Comparison of ENCODE assay signal across 8 cellular contexts in the genomic region with DNA sequence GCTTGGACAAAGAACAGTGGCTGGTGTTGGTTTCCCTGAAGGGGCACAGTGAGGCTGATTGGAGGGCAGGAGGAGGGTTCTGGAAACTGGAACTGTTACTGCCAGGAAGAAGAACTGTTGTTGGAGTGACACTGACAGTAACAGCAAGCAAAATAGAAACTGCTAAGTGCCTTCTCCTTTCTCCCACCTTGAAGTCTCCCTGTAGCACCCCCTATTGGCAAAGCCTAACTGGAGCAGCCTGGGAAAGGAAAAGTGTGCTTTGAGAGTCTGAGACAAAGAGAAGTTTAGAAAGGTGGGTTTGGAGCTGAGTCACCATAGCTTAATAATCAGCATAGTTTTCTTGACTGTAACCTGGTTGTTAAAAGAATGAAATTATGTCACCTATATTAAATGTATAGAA. TPM values are rescaled to one million over a fixed set of nuclear protein-coding genes. Genes with fewer than 3 reads are reported as not detected.
DNase-seq lines count a peak whose midpoint lies in the region; ATAC-seq, FAIRE-seq and TF ChIP-seq lines count a peak whose summit lies in the region.

No MANE protein-coding gene starts in this region.

- H3K4me1 Mint-ChIP-seq in CD8-positive, alpha-beta memory T cell, result no peaks in the 10 kb centered on the region
- peaks cover 20% of the 10 kb centered on the region for H3K4me1 Mint-ChIP-seq in WTC11

- peaks cover 20 to 62% of the 10 kb centered on the region in 2 donors for H3K27me3 Mint-ChIP-seq in CD8-positive, alpha-beta memory T cell
- H3K27me3 Mint-ChIP-seq in WTC11 (ENCODE audit: low read depth), result no peaks in the 10 kb centered on the region

- ATAC-seq in WTC11 (peak; percentile 90), HG02763 (IDR thresholded peaks at IDR 0.05; ENCODE audit: unreplicated experiment) (no peak), HG02642 (IDR thresholded peaks at IDR 0.05; ENCODE audit: poor library complexity, unreplicated experiment) (no peak)

- FAIRE-seq in frontal cortex (lab: Jason Lieb, UNC), result no peak

- no peak overlapping the region for H3K27ac ChIP-seq in CD8-positive, alpha-beta memory T cell (ENCODE audit: low read depth, low read length)

- intact Hi-C loops in lower leg skin (cut with DNase I; ENCODE audit: low total_unique reads), result no loop called here

- H3K36me3 Mint-ChIP-seq in CD8-positive, alpha-beta memory T cell, result no peaks in the 10 kb centered on the region
- no peaks in the 10 kb centered on the region for H3K36me3 Mint-ChIP-seq in WTC11

- H3K9me3 Mint-ChIP-seq in CD8-positive, alpha-beta memory T cell, result no peaks in the 10 kb centered on the region
- H3K9me3 Mint-ChIP-seq in WTC11, result no peaks in the 10 kb centered on the region

- POLR2A ChIA-PET in CD8-positive, alpha-beta memory T cell (lab: Charles Lee), result no interaction called here
- POLR2A ChIA-PET in WTC11 (lab: Charles Lee), result no interaction called here

- H3K4me3 Mint-ChIP-seq in CD8-positive, alpha-beta memory T cell, result peak overlapping the region in 1 of 7 donors; percentile 33
- H3K4me3 Mint-ChIP-seq in WTC11, result no peak overlapping the region

- H3K27me3 ChIP-seq in CD8-positive, alpha-beta memory T cell (ENCODE audit: insufficient read depth, low read length, poor library complexity, severe bottlenecking), result peaks cover 7% of the 10 kb centered on the region
- H3K27me3 ChIP-seq in HAP-1 (ENCODE audit: low read depth), result no peaks in the 10 kb centered on the region

- no peaks in the 10 kb centered on the region for H3K36me3 ChIP-seq in CD8-positive, alpha-beta memory T cell (ENCODE audit: insufficient read depth, low read length)
- H3K36me3 ChIP-seq in HAP-1 (replicated peaks), result no peaks in the 10 kb centered on the region

- no peaks in the 10 kb centered on the region for H3K9me3 ChIP-seq in CD8-positive, alpha-beta memory T cell (ENCODE audit: low read length)
- H3K9me3 ChIP-seq in HAP-1, result no peaks in the 10 kb centered on the region

- no peaks in the 10 kb centered on the region for H3K4me1 ChIP-seq in CD8-positive, alpha-beta memory T cell (ENCODE audit: insufficient read depth, low read length)
- H3K4me1 ChIP-seq in HAP-1, result peaks cover 3% of the 10 kb centered on the region; the same call in 1 of the 2 replicates

- DNase-seq in CD8-positive, alpha-beta memory T cell, result peak in 3 of 5 donors; percentile 4 to 11 (median 7)
- peak; percentile 25 to 40 for DNase-seq in HAP-1 (ENCODE audit: low spot score in 2 of 2)
- peak; percentile 64 for DNase-seq in WTC11 (ENCODE audit: low spot score)
- DNase-seq in inferior parietal cortex (ENCODE audit: extremely low spot score), result peak; percentile 22
- no peak for DNase-seq in frontal cortex (ENCODE audit: low spot score in 2 of 2)
- no peak for DNase-seq in lower leg skin (ENCODE audit: low spot score in 2 of 2)

- no peak overlapping the region for H3K27ac Mint-ChIP-seq in CD8-positive, alpha-beta memory T cell
- H3K27ac Mint-ChIP-seq in WTC11, result no peak overlapping the region

- CTCF ChIA-PET in CD8-positive, alpha-beta memory T cell (lab: Charles Lee), result interaction anchor here (1.0 to 1.8 kb wide), 4 partner anchors 9 to 78 kb away, joined by 3 to 5 read pairs (median 4); no protein-coding TSS in a partner anchor
- CTCF ChIA-PET in WTC11 (lab: Charles Lee), result interaction anchor here (0.6 to 3.1 kb wide), 43 partner anchors 8 to 376 kb away, joined by 3 to 36 read pairs (median 4); a partner anchor contains a TSS

- in situ Hi-C loops in HAP-1 (cut with MboI; ENCODE audit: low sequenced_read_pairs), result no loop called here

- TF ChIP-seq POLR2A in lower leg skin (IDR thresholded peaks at IDR 0.05), result no peak

- H3K4me3 ChIP-seq in CD8-positive, alpha-beta memory T cell (ENCODE audit: low read length), result no peak overlapping the region
- H3K4me3 ChIP-seq in HAP-1 (no peak overlapping the region), lower leg skin (ENCODE audit: low read depth, poor library complexity, severe bottlenecking) (no peak overlapping the region)

- TF ChIP-seq CTCF in WTC11 (IDR thresholded peaks at IDR 0.05), result no peak; the same call in 1 of the 2 replicates
- no peak for TF ChIP-seq CTCF in lower leg skin (IDR thresholded peaks at IDR 0.05)

TF ChIP-seq in WTC11, 78 proteins besides CTCF, POLR2A, EP300 and RAD21:
- TF ChIP-seq ZNF263 (CRISPR knock-in tag; IDR thresholded peaks at IDR 0.05; ENCODE audit: low read depth) (no peak), MXD4 (CRISPR knock-in tag; IDR thresholded peaks at IDR 0.05; ENCODE audit: borderline replicate concordance) (no peak), OVOL2 (CRISPR knock-in tag; IDR thresholded peaks at IDR 0.05; ENCODE audit: borderline replicate concordance) (no peak), NFE2L1 (CRISPR knock-in tag; IDR thresholded peaks at IDR 0.05) (no peak), ESRRA (CRISPR knock-in tag; IDR thresholded peaks at IDR 0.05; ENCODE audit: borderline replicate concordance) (no peak), ZNF423 (CRISPR knock-in tag; IDR thresholded peaks at IDR 0.05) (no peak)
- TF ChIP-seq, protein P1, sequence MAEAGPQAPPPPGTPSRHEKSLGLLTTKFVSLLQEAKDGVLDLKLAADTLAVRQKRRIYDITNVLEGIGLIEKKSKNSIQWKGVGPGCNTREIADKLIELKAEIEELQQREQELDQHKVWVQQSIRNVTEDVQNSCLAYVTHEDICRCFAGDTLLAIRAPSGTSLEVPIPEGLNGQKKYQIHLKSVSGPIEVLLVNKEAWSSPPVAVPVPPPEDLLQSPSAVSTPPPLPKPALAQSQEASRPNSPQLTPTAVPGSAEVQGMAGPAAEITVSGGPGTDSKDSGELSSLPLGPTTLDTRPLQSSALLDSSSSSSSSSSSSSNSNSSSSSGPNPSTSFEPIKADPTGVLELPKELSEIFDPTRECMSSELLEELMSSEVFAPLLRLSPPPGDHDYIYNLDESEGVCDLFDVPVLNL (CRISPR knock-in tag; IDR thresholded peaks at IDR 0.05; ENCODE audit: borderline replicate concordance, low read depth), result no peak
- TF ChIP-seq, protein P2, sequence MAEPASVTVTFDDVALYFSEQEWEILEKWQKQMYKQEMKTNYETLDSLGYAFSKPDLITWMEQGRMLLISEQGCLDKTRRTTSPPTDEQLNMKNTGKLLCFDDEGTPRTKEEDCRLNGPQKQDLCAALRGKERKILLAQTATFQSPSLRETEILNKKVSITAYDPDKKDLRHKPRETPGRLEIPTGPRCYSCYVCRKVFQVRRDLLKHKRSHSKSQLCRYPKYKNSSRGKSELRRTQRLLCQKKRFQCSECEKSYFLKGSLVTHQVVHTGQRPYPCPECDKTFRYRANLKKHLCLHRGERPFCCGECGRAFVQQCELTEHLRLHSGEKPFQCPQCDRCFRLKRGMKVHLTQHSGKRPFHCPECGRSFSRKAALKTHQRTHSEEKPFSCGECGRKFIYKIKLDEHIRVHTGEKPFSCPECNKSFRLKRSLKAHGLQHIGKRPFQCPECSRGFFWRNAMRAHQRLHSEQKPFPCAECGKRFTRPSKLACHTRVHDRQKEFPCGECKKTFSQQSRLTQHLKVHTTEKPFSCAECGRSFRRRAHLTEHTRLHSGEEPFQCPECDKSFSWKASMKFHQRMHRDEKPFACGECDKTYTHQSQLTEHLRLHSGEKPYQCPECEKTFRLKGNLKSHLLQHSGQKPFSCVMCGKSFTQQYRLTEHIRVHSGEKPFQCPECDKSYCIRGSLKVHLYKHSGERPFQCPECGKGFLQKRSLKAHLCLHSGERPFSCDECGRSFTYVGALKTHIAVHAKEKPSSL (CRISPR knock-in tag; conservative IDR thresholded peaks at IDR 0.05), result no peak
- TF ChIP-seq, protein P3, sequence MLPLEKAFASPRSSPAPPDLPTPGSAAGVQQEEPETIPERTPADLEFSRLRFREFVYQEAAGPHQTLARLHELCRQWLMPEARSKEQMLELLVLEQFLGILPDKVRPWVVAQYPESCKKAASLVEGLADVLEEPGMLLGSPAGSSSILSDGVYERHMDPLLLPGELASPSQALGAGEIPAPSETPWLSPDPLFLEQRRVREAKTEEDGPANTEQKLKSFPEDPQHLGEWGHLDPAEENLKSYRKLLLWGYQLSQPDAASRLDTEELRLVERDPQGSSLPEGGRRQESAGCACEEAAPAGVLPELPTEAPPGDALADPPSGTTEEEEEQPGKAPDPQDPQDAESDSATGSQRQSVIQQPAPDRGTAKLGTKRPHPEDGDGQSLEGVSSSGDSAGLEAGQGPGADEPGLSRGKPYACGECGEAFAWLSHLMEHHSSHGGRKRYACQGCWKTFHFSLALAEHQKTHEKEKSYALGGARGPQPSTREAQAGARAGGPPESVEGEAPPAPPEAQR (CRISPR knock-in tag; IDR thresholded peaks at IDR 0.05), result no peak
- TF ChIP-seq, protein P4, sequence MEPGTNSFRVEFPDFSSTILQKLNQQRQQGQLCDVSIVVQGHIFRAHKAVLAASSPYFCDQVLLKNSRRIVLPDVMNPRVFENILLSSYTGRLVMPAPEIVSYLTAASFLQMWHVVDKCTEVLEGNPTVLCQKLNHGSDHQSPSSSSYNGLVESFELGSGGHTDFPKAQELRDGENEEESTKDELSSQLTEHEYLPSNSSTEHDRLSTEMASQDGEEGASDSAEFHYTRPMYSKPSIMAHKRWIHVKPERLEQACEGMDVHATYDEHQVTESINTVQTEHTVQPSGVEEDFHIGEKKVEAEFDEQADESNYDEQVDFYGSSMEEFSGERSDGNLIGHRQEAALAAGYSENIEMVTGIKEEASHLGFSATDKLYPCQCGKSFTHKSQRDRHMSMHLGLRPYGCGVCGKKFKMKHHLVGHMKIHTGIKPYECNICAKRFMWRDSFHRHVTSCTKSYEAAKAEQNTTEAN (CRISPR knock-in tag; IDR thresholded peaks at IDR 0.05), result no peak

RNA-seq across cellular contexts. Expression of a gene that starts 2.5 kb away (rescaled TPM):
- not detected for total RNA-seq in CD8-positive, alpha-beta memory T cell
- not detected for polyA plus RNA-seq in CD8-positive, alpha-beta memory T cell
- total RNA-seq in WTC11 (2021), result not detected in 3 replicates
- total RNA-seq in frontal cortex, result not detected
- not detected for total RNA-seq in lower leg skin

RNA-seq across cellular contexts. Expression of a gene that starts 50.1 kb away (rescaled TPM):
- not detected for total RNA-seq in CD8-positive, alpha-beta memory T cell
- 14.1 TPM for polyA plus RNA-seq in CD8-positive, alpha-beta memory T cell
- total RNA-seq in WTC11 (2021) (0.96 to 1.8 TPM (median 1.7 TPM) in 3 replicates), frontal cortex (0.41 TPM), lower leg skin (1 to 10 TPM in 2 of 4 donors, under 1 TPM in 1, not detected in 1; 0.25 to 1.5 (median 1.3) TPM)

Comparison
In these comparisons a context has a peak if more than half of its experiments do, and no peak if none do; other contexts are left out.
1. DNase-seq: peak in CD8-positive, alpha-beta memory T cell (3 of 5), HAP-1 (2 of 2), WTC11 (single experiment) and inferior parietal cortex (single experiment); none in frontal cortex (0 of 2) and lower leg skin (0 of 2).